33 cellular contexts compared by ENCODE assay signal in the genomic region with DNA sequence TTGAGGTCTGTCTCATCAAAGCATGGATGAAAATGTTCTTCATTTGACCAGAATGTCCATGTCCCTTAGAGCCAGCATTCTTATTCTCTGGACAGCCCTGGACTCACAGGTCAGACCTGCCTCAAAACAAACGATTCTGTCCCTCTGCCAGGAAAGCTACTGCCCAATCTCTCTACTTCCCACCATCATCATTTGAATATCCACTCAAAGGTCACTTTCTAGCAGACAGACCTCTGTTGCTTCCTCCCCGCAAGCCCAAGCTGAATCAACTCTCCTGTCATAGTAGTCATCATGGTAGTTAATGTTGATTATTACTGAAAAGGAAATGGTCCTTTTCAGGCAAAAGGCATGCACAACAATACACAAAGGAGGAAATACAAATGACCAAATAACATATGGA. TPM values are rescaled to one million over a fixed set of nuclear protein-coding genes. Genes with fewer than 3 reads are reported as not detected.
DNase-seq lines count a peak whose midpoint lies in the region; ATAC-seq, FAIRE-seq and TF ChIP-seq lines count a peak whose summit lies in the region.
"Had no signal": no experiment of that assay in that cellular context is flagged by ENCODE, and none has a peak within 500 bp of the region (broad histone marks: within the 10 kb centered on the region; RNA-seq: fewer than 3 reads in every experiment).

No MANE protein-coding gene starts in this region.

- no peaks in the 10 kb centered on the region for H3K9me3 ChIP-seq in endothelial cell of umbilical vein (replicated peaks; ENCODE audit: control insufficient read depth, insufficient read depth, low read length)
- no peaks in the 10 kb centered on the region for H3K9me3 ChIP-seq in HepG2 (ENCODE audit: low read length)
- H3K9me3 ChIP-seq: A549, ascending aorta, gastroesophageal sphincter, spleen, testis had no signal

- in situ Hi-C loops in HepG2 (cut with HindIII; ENCODE audit: extremely low pct_ligation_motif_present, low pct_unique_long_range_greater_than_20kb) = no loop called here

- intact Hi-C loops in endothelial cell of umbilical vein (cut with micrococcal nuclease) = no loop called here
- intact Hi-C loops in HepG2 (cut with micrococcal nuclease; ENCODE audit: unreplicated experiment) = no loop called here

- peak; percentile 52 for DNase-seq in CD1c-positive myeloid dendritic cell (ENCODE audit: extremely low spot score)
- peak; percentile 36 for DNase-seq in HuH-7 (ENCODE audit: low spot score)
- no peak for DNase-seq in endothelial cell of umbilical vein (ENCODE audit: low read depth, low spot score)
- DNase-seq in HepG2 (ENCODE audit: low spot score) = peak; percentile 63
- no peak for DNase-seq in activated gamma-delta T cell treated with Interleukin-2 at 50 U/mL for 16 hours
- no peak for DNase-seq in chondrocyte (ENCODE audit: low spot score)
- DNase-seq in Ammon's horn (ENCODE audit: low spot score) = no peak
- DNase-seq in GM23338 (ENCODE audit: low spot score) = no peak
- DNase-seq: activated CD4-positive, alpha-beta T cell treated with anti-CD3 and anti-CD28 coated beads, Interleukin-2, amount 10 ng/mL, durations not matched to agents 24 days and 14 days; activated CD8-positive, alpha-beta memory T cell treated with anti-CD3 and anti-CD28 coated beads for 24 hours; activated T-cell treated with anti-CD3 and anti-CD28 coated beads for 4 hours; CD8-positive, alpha-beta T cell; central memory CD4-positive, alpha-beta T cell; DMS 273 treated with DMSO at 0.1 percent for 48 hours; mesenchymal stem cell; NCI-H1048; NCI-H446 treated with DMSO at 0.1 percent for 48 hours; NCI-H774; right cardiac atrium; SIG-M5; spleen; stimulated activated CD4-positive, alpha-beta T cell treated with anti-CD3 and anti-CD28 coated beads, Interleukin-2, amount 100 ng/mL, for 24 hours; stimulated activated naive CD8-positive, alpha-beta T cell treated with anti-CD3 and anti-CD28 coated beads, Interleukin-15, Interleukin-2, amounts not matched to agents 100 U/mL and 50 U/mL, for 24 hours; testis had no signal

- TF ChIP-seq EP300 in HepG2 (IDR thresholded peaks at IDR 0.05; ENCODE audit: low read depth in 2 of 2, low read length in 2 of 2) = no peak
- TF ChIP-seq EP300 in HepG2 (CRISPR knock-in tag; IDR thresholded peaks at IDR 0.05; ENCODE audit: borderline replicate concordance) = no peak

- no peaks in the 10 kb centered on the region for H3K9me1 ChIP-seq in endothelial cell of umbilical vein (replicated peaks; ENCODE audit: control insufficient read depth, extremely low read depth, insufficient read depth, low read length)

- dilution Hi-C loops in endothelial cell of umbilical vein (cut with MboI; ENCODE audit: extremely low pct_ligation_motif_present, low sequenced_read_pairs) = no loop called here

- no peaks in the 10 kb centered on the region for H4K20me1 ChIP-seq in endothelial cell of umbilical vein (replicated peaks; ENCODE audit: control insufficient read depth, extremely low read depth, insufficient read depth, low read length)
- no peaks in the 10 kb centered on the region for H4K20me1 ChIP-seq in HepG2 (ENCODE audit: insufficient read depth, low read length)
- H4K20me1 ChIP-seq in GM23338 (replicated peaks; ENCODE audit: insufficient read depth) = no peaks in the 10 kb centered on the region

- no peak overlapping the region for H3K4me3 Mint-ChIP-seq in chondrocyte (ENCODE audit: unreplicated experiment)
- H3K4me3 Mint-ChIP-seq in GM23338 = no peak overlapping the region
- H3K4me3 Mint-ChIP-seq: activated CD4-positive, alpha-beta T cell treated with anti-CD3 and anti-CD28 coated beads, Interleukin-2, amount 10 ng/mL, durations not matched to agents 24 days and 14 days; activated naive CD8-positive, alpha-beta T cell; B cell; CD8-positive, alpha-beta T cell; IgD-negative memory B cell; WTC11 had no signal

- H3K4me1 ChIP-seq in endothelial cell of umbilical vein (ENCODE audit: control insufficient read depth, extremely low read depth, insufficient read depth, low read length) = no peaks in the 10 kb centered on the region
- H3K4me1 ChIP-seq in HepG2 (ENCODE audit: insufficient read depth, low read length) = peaks cover 24% of the 10 kb centered on the region
- peaks cover under 1% of the 10 kb centered on the region; the same call in 1 of the 2 replicates for H3K4me1 ChIP-seq in GM23338 (ENCODE audit: insufficient read depth)
- H3K4me1 ChIP-seq: ascending aorta, gastroesophageal sphincter had no signal

- H3K79me2 ChIP-seq in endothelial cell of umbilical vein (ENCODE audit: control insufficient read depth, insufficient read depth, low read length) = no peaks in the 10 kb centered on the region
- no peaks in the 10 kb centered on the region for H3K79me2 ChIP-seq in HepG2 (ENCODE audit: insufficient read depth, low read length)
- no peaks in the 10 kb centered on the region for H3K79me2 ChIP-seq in GM23338 (replicated peaks; ENCODE audit: insufficient read depth)

- no peak overlapping the region for H3K27ac ChIP-seq in endothelial cell of umbilical vein (ENCODE audit: insufficient read depth, low read depth, low read length)
- no peak overlapping the region for H3K27ac ChIP-seq in HepG2 (ENCODE audit: extremely low read length, insufficient read depth, low read length)
- no peak overlapping the region for H3K27ac ChIP-seq in GM23338 (ENCODE audit: low read depth)
- H3K27ac ChIP-seq: A549, ascending aorta, gastroesophageal sphincter, spleen, testis had no signal

- H3K9me3 Mint-ChIP-seq in chondrocyte (ENCODE audit: low read depth) = no peaks in the 10 kb centered on the region
- no peaks in the 10 kb centered on the region for H3K9me3 Mint-ChIP-seq in GM23338
- H3K9me3 Mint-ChIP-seq: activated CD4-positive, alpha-beta T cell treated with anti-CD3 and anti-CD28 coated beads, Interleukin-2, amount 10 ng/mL, durations not matched to agents 24 days and 14 days; CD8-positive, alpha-beta T cell; IgD-negative memory B cell; WTC11 had no signal

- BruUV-seq in endothelial cell of umbilical vein (replicated peaks; lab: Mats Ljungman, UMichigan) (no TSS peak), HepG2 (replicated peaks; lab: Mats Ljungman, UMichigan) (no TSS peak)

- H3F3A ChIP-seq in GM23338 (replicated peaks; ENCODE audit: low read depth) = no peaks in the 10 kb centered on the region

- H3K27me3 Mint-ChIP-seq in chondrocyte (ENCODE audit: low read depth) = no peaks in the 10 kb centered on the region
- no peaks in the 10 kb centered on the region for H3K27me3 Mint-ChIP-seq in GM23338 (ENCODE audit: insufficient read depth, low read depth, poor library complexity)
- H3K27me3 Mint-ChIP-seq: activated CD4-positive, alpha-beta T cell treated with anti-CD3 and anti-CD28 coated beads, Interleukin-2, amount 10 ng/mL, durations not matched to agents 24 days and 14 days; activated naive CD8-positive, alpha-beta T cell; B cell had no signal

- ATAC-seq in HepG2 (peak; percentile 98), GM23338 (no peak)
- ATAC-seq: A549; CD8-positive, alpha-beta T cell; gastroesophageal sphincter; right cardiac atrium; stimulated activated naive CD8-positive, alpha-beta T cell treated with anti-CD3 and anti-CD28 coated beads, Interleukin-15, Interleukin-2, amounts not matched to agents 100 U/mL and 50 U/mL, for 24 hours; WTC11 had no signal

- H3K4me3 ChIP-seq in endothelial cell of umbilical vein (replicated peaks in 1 of 3; ENCODE audit: insufficient read depth in 1 of 3, low read depth in 1 of 3, low read length in 3 of 3) (no peak overlapping the region), HepG2 (replicated peaks in 1 of 3; ENCODE audit: insufficient read depth in 1 of 3, low read depth in 2 of 3, low read length in 3 of 3) (no peak overlapping the region), GM23338 (no peak overlapping the region)
- H3K4me3 ChIP-seq: A549, ascending aorta, gastroesophageal sphincter, spleen, testis had no signal

- CTCF ChIA-PET in endothelial cell of umbilical vein (lab: Charles Lee) (interaction anchor here (1.0 kb wide), 1 partner anchor 97 kb away, joined by 3 read pairs; no protein-coding TSS in a partner anchor), HepG2 (lab: Yijun Ruan, JAX; ENCODE audit: low intra/inter-chr PET ratio, low total read pairs) (no interaction called here)

- H3K4me2 ChIP-seq in endothelial cell of umbilical vein (ENCODE audit: insufficient read depth, low read length) (no peak overlapping the region), HepG2 (ENCODE audit: low read depth, low read length) (no peak overlapping the region), GM23338 (no peak overlapping the region)

- TF ChIP-seq POLR2A in endothelial cell of umbilical vein (IDR thresholded peaks at IDR 0.05; ENCODE audit: low read depth, low read length) = no peak
- TF ChIP-seq POLR2A in HepG2 (IDR thresholded peaks at IDR 0.05; ENCODE audit: insufficient read depth in 1 of 2, low read depth in 2 of 2, low read length in 2 of 2) = no peak

- FAIRE-seq in endothelial cell of umbilical vein (lab: Jason Lieb, UNC) = no peak
- no peak for FAIRE-seq in HepG2 (lab: Jason Lieb, UNC)
- FAIRE-seq: RCC 7860, urothelium cell line had no signal

- H3K9ac ChIP-seq in endothelial cell of umbilical vein (replicated peaks; ENCODE audit: extremely low read depth, insufficient read depth, low read length) = no peak overlapping the region
- H3K9ac ChIP-seq in HepG2 (ENCODE audit: insufficient read depth, low read depth, low read length) = no peak overlapping the region

- H3K27me3 ChIP-seq in endothelial cell of umbilical vein (ENCODE audit: control insufficient read depth in 2 of 2, insufficient read depth in 2 of 2, low read length in 2 of 2) (peaks cover 0 to 3% of the 10 kb centered on the region in 2 experiments), HepG2 (ENCODE audit: control insufficient read depth in 1 of 2, insufficient read depth in 2 of 2, low read length in 2 of 2) (no peaks in the 10 kb centered on the region), GM23338 (ENCODE audit: insufficient read depth) (no peaks in the 10 kb centered on the region)
- H3K27me3 ChIP-seq: ascending aorta, gastroesophageal sphincter, spleen, testis had no signal

- H3K4me1 Mint-ChIP-seq in chondrocyte (ENCODE audit: low read depth) (peaks cover 7% of the 10 kb centered on the region), GM23338 (no peaks in the 10 kb centered on the region)
- H3K4me1 Mint-ChIP-seq: activated CD4-positive, alpha-beta T cell treated with anti-CD3 and anti-CD28 coated beads, Interleukin-2, amount 10 ng/mL, durations not matched to agents 24 days and 14 days; B cell; IgD-negative memory B cell had no signal

- H3K9me2 ChIP-seq in GM23338 (ENCODE audit: insufficient read depth) = no peaks in the 10 kb centered on the region

- no peak for TF ChIP-seq CTCF in endothelial cell of umbilical vein (IDR thresholded peaks at IDR 0.05; ENCODE audit: extremely low read depth in 1 of 2, insufficient read depth in 1 of 2, low read depth in 1 of 2, low read length in 2 of 2)
- no peak for TF ChIP-seq CTCF in HepG2 (CRISPR knock-in tag; IDR thresholded peaks at IDR 0.05)
- no peak for TF ChIP-seq CTCF in chondrocyte (IDR thresholded peaks at IDR 0.05)
- no peak for TF ChIP-seq CTCF in GM23338 (conservative IDR thresholded peaks at IDR 0.05; ENCODE audit: low read depth in 2 of 2)

- H2AFZ ChIP-seq in endothelial cell of umbilical vein (ENCODE audit: low read depth, low read length) (peak overlapping the region; percentile 18), HepG2 (ENCODE audit: low read length) (no peak overlapping the region), GM23338 (no peak overlapping the region)

- no peaks in the 10 kb centered on the region for H3K36me3 Mint-ChIP-seq in chondrocyte (ENCODE audit: low read depth)
- H3K36me3 Mint-ChIP-seq in GM23338 (ENCODE audit: low read depth) = no peaks in the 10 kb centered on the region
- H3K36me3 Mint-ChIP-seq: activated naive CD8-positive, alpha-beta T cell; CD8-positive, alpha-beta T cell; IgD-negative memory B cell; WTC11 had no signal

- H3K27ac Mint-ChIP-seq in chondrocyte (ENCODE audit: unreplicated experiment) (no peak overlapping the region), GM23338 (no peak overlapping the region)
- H3K27ac Mint-ChIP-seq: activated CD4-positive, alpha-beta T cell treated with anti-CD3 and anti-CD28 coated beads, Interleukin-2, amount 10 ng/mL, durations not matched to agents 24 days and 14 days; activated naive CD8-positive, alpha-beta T cell; B cell; CD8-positive, alpha-beta T cell; IgD-negative memory B cell; WTC11 had no signal

- no peak for TF ChIP-seq RAD21 in HepG2 (CRISPR knock-in tag; IDR thresholded peaks at IDR 0.05)

- H3K36me3 ChIP-seq in endothelial cell of umbilical vein (ENCODE audit: control insufficient read depth in 2 of 2, extremely low read depth in 1 of 2, insufficient read depth in 2 of 2, low read length in 2 of 2) (no peaks in the 10 kb centered on the region), HepG2 (replicated peaks in 1 of 2; ENCODE audit: control insufficient read depth in 1 of 2, insufficient read depth in 2 of 2, low read length in 2 of 2) (no peaks in the 10 kb centered on the region), GM23338 (ENCODE audit: insufficient read depth) (no peaks in the 10 kb centered on the region)
- H3K36me3 ChIP-seq: ascending aorta, gastroesophageal sphincter, spleen had no signal

- 0% methylated on average over 2 of the region's 2 CpGs for WGBS in HepG2 (ENCODE audit: low lambda C conversion rate)

- POLR2A ChIA-PET in endothelial cell of umbilical vein (lab: Charles Lee) = no interaction called here
- POLR2A ChIA-PET in HepG2 (lab: Yijun Ruan, JAX) = no interaction called here

RNA-seq across cellular contexts. Expression of a gene that starts 39.6 kb away (rescaled TPM):
- total RNA-seq in endothelial cell of umbilical vein (not detected in 2 replicates), HepG2 (2016; rRNA removed; fragmentation: Illumina TruSeq; extraction: Trizol) (not detected in 2 replicates), chondrocyte (0.29 to 1.3 TPM (median 0.67 TPM) in 3 replicates)
- polyA plus RNA-seq in endothelial cell of umbilical vein (not detected in 2 replicates), HepG2 (2011; rRNA removed) (0.13 TPM in 1 of 2 replicates, not detected in the other), GM23338 (2016; fragmentation: Nextera tagmentation; extraction: Ambion mirVana) (0.37 and 0.49 TPM in 2 replicates)
- 0.01 TPM in 1 of 2 replicates, not detected in the other for polyA plus RNA-seq in endothelial cell of umbilical vein (2011; cell fraction: cytosol; rRNA removed)
- not detected in 2 replicates for polyA plus RNA-seq in endothelial cell of umbilical vein (2011; cell fraction: nucleus; rRNA removed)
- 0.20 and 0.23 TPM in 2 replicates for polyA plus RNA-seq in endothelial cell of umbilical vein (2012)
- not detected in 2 replicates for polyA minus RNA-seq in endothelial cell of umbilical vein
- polyA minus RNA-seq in endothelial cell of umbilical vein (2011; cell fraction: cytosol; rRNA and poly(A)+ RNA removed) = 52.6 TPM
- polyA minus RNA-seq in endothelial cell of umbilical vein (2011; cell fraction: nucleus; rRNA and poly(A)+ RNA removed) = 0.19 TPM in 1 of 2 replicates, not detected in the other
- total RNA-seq in HepG2 (2016; cell fraction: cytosol; rRNA removed; fragmentation: Illumina TruSeq; extraction: Trizol; ENCODE audit: low read depth) = not detected in 2 replicates
- not detected in 2 replicates for total RNA-seq in HepG2 (2016; cell fraction: insoluble cytoplasmic fraction; rRNA removed; fragmentation: Illumina TruSeq; extraction: Trizol)
- not detected in 2 replicates for total RNA-seq in HepG2 (2016; cell fraction: membrane; rRNA removed; fragmentation: Illumina TruSeq; extraction: Trizol)
- not detected in 2 replicates for total RNA-seq in HepG2 (2016; cell fraction: nucleus; rRNA removed; fragmentation: Illumina TruSeq; extraction: Trizol)
- 0.05 TPM in 2 replicates for polyA plus RNA-seq in HepG2 (2011; cell fraction: cytosol; rRNA removed)
- polyA plus RNA-seq in HepG2 (2011; cell fraction: nucleus; rRNA removed) = 0.02 TPM in 1 of 2 replicates, not detected in the other
- 0.15 and 0.16 TPM in 2 replicates for polyA plus RNA-seq in HepG2 (2012)
- polyA plus RNA-seq in HepG2 (2016; cell fraction: cytosol; fragmentation: Illumina TruSeq; extraction: Trizol; ENCODE audit: low read depth) = not detected in 2 replicates
- not detected in 2 replicates for polyA plus RNA-seq in HepG2 (2016; cell fraction: insoluble cytoplasmic fraction; fragmentation: Illumina TruSeq; extraction: Trizol; ENCODE audit: low read depth)
- not detected in 2 replicates for polyA plus RNA-seq in HepG2 (2016; cell fraction: membrane; fragmentation: Illumina TruSeq; extraction: Trizol; ENCODE audit: low read depth)
- polyA plus RNA-seq in HepG2 (2016; cell fraction: nucleus; fragmentation: Illumina TruSeq; extraction: Trizol; ENCODE audit: insufficient read depth, low read depth) = not detected in 2 replicates
- 0.76 and 42.1 TPM in 2 replicates for polyA minus RNA-seq in HepG2 (2011; rRNA and poly(A)+ RNA removed; ENCODE audit: low replicate concordance)
- polyA minus RNA-seq in HepG2 (2011; cell fraction: cytosol; rRNA and poly(A)+ RNA removed) = 0.18 and 1.4 TPM in 2 replicates
- under 0.01 and 0.13 TPM in 2 replicates for polyA minus RNA-seq in HepG2 (2011; cell fraction: nucleus; rRNA and poly(A)+ RNA removed)
- total RNA-seq in GM23338 (2014; rRNA removed; shearing (Covaris generic)) = 0.16 and 5.8 TPM in 2 replicates

Comparison
In these comparisons a context has a peak if more than half of its experiments do, and no peak if none do; other contexts are left out.
1. DNase-seq: peak in CD1c-positive myeloid dendritic cell (single experiment), HuH-7 (single experiment) and HepG2 (single experiment); none in endothelial cell of umbilical vein (single experiment), activated gamma-delta T cell treated with Interleukin-2 at 50 U/mL for 16 hours (single experiment), chondrocyte (single experiment), Ammon's horn (single experiment) and GM23338 (single experiment).